In the genomic region with DNA sequence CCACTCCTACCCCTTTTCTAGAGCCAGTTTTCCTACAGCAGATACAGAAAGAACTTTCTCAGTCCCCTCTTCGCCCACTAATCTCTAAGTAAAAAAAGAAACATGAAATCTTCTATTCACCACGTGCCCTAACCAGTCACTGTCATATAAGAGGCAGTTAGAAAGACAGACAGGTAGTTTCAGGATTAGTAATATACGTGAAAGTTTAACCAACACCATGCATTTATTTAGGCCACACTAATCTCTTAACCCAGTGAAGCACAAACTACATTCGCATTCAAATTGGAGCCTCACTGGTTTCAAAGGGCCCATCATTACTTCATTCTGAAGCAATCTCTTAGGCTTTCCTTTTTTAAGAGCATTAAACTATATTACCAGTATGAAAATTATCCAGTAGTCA, we compare ENCODE assay signal across 1 cellular context.
TF ChIP-seq lines count a peak whose summit lies in the region.

No MANE protein-coding gene starts in this region.

TF ChIP-seq in GM12878, 131 proteins besides CTCF, POLR2A, EP300 and RAD21 (continued from another document and continues in another):
- TF ChIP-seq, protein P1, sequence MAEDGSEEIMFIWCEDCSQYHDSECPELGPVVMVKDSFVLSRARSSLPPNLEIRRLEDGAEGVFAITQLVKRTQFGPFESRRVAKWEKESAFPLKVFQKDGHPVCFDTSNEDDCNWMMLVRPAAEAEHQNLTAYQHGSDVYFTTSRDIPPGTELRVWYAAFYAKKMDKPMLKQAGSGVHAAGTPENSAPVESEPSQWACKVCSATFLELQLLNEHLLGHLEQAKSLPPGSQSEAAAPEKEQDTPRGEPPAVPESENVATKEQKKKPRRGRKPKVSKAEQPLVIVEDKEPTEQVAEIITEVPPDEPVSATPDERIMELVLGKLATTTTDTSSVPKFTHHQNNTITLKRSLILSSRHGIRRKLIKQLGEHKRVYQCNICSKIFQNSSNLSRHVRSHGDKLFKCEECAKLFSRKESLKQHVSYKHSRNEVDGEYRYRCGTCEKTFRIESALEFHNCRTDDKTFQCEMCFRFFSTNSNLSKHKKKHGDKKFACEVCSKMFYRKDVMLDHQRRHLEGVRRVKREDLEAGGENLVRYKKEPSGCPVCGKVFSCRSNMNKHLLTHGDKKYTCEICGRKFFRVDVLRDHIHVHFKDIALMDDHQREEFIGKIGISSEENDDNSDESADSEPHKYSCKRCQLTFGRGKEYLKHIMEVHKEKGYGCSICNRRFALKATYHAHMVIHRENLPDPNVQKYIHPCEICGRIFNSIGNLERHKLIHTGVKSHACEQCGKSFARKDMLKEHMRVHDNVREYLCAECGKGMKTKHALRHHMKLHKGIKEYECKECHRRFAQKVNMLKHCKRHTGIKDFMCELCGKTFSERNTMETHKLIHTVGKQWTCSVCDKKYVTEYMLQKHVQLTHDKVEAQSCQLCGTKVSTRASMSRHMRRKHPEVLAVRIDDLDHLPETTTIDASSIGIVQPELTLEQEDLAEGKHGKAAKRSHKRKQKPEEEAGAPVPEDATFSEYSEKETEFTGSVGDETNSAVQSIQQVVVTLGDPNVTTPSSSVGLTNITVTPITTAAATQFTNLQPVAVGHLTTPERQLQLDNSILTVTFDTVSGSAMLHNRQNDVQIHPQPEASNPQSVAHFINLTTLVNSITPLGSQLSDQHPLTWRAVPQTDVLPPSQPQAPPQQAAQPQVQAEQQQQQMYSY (CRISPR knock-in tag; IDR thresholded peaks at IDR 0.05): no peak
- TF ChIP-seq POU2F2 (IDR thresholded peaks at IDR 0.05; ENCODE audit: borderline replicate concordance, low read depth, low read length) (peak; percentile 85; the same call in 2 of the 3 replicates), FOS (IDR thresholded peaks at IDR 0.05; ENCODE audit: borderline replicate concordance, extremely low read depth, insufficient read length) (no peak), YBX1 (IDR thresholded peaks at IDR 0.05) (no peak), WRNIP1 (IDR thresholded peaks at IDR 0.05; ENCODE audit: borderline replicate concordance, low read depth, low read length) (no peak), IRF4 (IDR thresholded peaks at IDR 0.05; ENCODE audit: low read depth, low read length) (peak; percentile 92), CBX5 (IDR thresholded peaks at IDR 0.05; ENCODE audit: low read depth) (no peak), RB1 (IDR thresholded peaks at IDR 0.05; ENCODE audit: borderline replicate concordance) (no peak), MYC (IDR thresholded peaks at IDR 0.05; ENCODE audit: insufficient read depth, insufficient read length, insufficient replicate concordance, low read length, severe bottlenecking) (no peak), KAT2A (conservative IDR thresholded peaks at IDR 0.05; ENCODE audit: control insufficient read depth, low read depth, low read length) (no peak), HDAC6 (IDR thresholded peaks at IDR 0.05; ENCODE audit: unreplicated experiment) (no peak), BMI1 (IDR thresholded peaks at IDR 0.05; ENCODE audit: borderline replicate concordance) (no peak), PAX5 (IDR thresholded peaks at IDR 0.05; ENCODE audit: borderline replicate concordance, low read depth, low read length) (peak; percentile 81), KLF5 (IDR thresholded peaks at IDR 0.05; ENCODE audit: partially characterized antibody) (no peak), PML (IDR thresholded peaks at IDR 0.05; ENCODE audit: low read length) (0 out of 2 replicates have a peak, but pooled peaks have one; percentile 40), STAT3 (IDR thresholded peaks at IDR 0.05; ENCODE audit: low read depth, low read length) (no peak), ETV6 (conservative IDR thresholded peaks at IDR 0.05 in 1 of 2, IDR thresholded peaks at IDR 0.05 in 1 of 2; ENCODE audit: borderline replicate concordance in 1 of 2, low read depth in 1 of 2) (peak in 1 of 2 experiments; percentile 47; a peak in 1 of 4 replicates), NBN (IDR thresholded peaks at IDR 0.05) (peak; percentile 33; the same call in 1 of the 2 replicates), EED (IDR thresholded peaks at IDR 0.05; ENCODE audit: low read depth) (no peak), FOXK2 (IDR thresholded peaks at IDR 0.05) (no peak), POLR2AphosphoS2 (IDR thresholded peaks at IDR 0.05; ENCODE audit: low read depth, low read length) (no peak), RUNX3 (IDR thresholded peaks at IDR 0.05; ENCODE audit: low read length) (peak; percentile 92), NR2C1 (IDR thresholded peaks at IDR 0.05) (no peak), EZH2 (IDR thresholded peaks at IDR 0.05; ENCODE audit: borderline replicate concordance, control insufficient read depth, low read depth, low read length) (no peak), ASH2L (IDR thresholded peaks at IDR 0.05; ENCODE audit: borderline replicate concordance, low read depth) (0 out of 2 replicates have a peak, but pooled peaks have one; percentile 81), RCOR1 (conservative IDR thresholded peaks at IDR 0.05; ENCODE audit: low read depth, low read length) (0 out of 2 replicates have a peak, but pooled peaks have one; percentile 58), RAD51 (IDR thresholded peaks at IDR 0.05) (peak; percentile 93), MEF2B (IDR thresholded peaks at IDR 0.05; ENCODE audit: partially characterized antibody, poor library complexity, severe bottlenecking) (peak; percentile 74), ZNF274 (IDR thresholded peaks at IDR 0.05; ENCODE audit: insufficient read depth, insufficient read length) (no peak), JUNB (IDR thresholded peaks at IDR 0.05) (peak; percentile 94)
- TF ChIP-seq, protein P2, sequence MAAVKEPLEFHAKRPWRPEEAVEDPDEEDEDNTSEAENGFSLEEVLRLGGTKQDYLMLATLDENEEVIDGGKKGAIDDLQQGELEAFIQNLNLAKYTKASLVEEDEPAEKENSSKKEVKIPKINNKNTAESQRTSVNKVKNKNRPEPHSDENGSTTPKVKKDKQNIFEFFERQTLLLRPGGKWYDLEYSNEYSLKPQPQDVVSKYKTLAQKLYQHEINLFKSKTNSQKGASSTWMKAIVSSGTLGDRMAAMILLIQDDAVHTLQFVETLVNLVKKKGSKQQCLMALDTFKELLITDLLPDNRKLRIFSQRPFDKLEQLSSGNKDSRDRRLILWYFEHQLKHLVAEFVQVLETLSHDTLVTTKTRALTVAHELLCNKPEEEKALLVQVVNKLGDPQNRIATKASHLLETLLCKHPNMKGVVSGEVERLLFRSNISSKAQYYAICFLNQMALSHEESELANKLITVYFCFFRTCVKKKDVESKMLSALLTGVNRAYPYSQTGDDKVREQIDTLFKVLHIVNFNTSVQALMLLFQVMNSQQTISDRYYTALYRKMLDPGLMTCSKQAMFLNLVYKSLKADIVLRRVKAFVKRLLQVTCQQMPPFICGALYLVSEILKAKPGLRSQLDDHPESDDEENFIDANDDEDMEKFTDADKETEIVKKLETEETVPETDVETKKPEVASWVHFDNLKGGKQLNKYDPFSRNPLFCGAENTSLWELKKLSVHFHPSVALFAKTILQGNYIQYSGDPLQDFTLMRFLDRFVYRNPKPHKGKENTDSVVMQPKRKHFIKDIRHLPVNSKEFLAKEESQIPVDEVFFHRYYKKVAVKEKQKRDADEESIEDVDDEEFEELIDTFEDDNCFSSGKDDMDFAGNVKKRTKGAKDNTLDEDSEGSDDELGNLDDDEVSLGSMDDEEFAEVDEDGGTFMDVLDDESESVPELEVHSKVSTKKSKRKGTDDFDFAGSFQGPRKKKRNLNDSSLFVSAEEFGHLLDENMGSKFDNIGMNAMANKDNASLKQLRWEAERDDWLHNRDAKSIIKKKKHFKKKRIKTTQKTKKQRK (IDR thresholded peaks at IDR 0.05; ENCODE audit: low read depth, low read length): no peak
- TF ChIP-seq, protein P3, sequence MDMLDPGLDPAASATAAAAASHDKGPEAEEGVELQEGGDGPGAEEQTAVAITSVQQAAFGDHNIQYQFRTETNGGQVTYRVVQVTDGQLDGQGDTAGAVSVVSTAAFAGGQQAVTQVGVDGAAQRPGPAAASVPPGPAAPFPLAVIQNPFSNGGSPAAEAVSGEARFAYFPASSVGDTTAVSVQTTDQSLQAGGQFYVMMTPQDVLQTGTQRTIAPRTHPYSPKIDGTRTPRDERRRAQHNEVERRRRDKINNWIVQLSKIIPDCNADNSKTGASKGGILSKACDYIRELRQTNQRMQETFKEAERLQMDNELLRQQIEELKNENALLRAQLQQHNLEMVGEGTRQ (IDR thresholded peaks at IDR 0.05; ENCODE audit: borderline replicate concordance, low read depth, low read length): peak; percentile 62; the same call in 1 of the 2 replicates
- TF ChIP-seq, protein P4, sequence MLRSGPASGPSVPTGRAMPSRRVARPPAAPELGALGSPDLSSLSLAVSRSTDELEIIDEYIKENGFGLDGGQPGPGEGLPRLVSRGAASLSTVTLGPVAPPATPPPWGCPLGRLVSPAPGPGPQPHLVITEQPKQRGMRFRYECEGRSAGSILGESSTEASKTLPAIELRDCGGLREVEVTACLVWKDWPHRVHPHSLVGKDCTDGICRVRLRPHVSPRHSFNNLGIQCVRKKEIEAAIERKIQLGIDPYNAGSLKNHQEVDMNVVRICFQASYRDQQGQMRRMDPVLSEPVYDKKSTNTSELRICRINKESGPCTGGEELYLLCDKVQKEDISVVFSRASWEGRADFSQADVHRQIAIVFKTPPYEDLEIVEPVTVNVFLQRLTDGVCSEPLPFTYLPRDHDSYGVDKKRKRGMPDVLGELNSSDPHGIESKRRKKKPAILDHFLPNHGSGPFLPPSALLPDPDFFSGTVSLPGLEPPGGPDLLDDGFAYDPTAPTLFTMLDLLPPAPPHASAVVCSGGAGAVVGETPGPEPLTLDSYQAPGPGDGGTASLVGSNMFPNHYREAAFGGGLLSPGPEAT (IDR thresholded peaks at IDR 0.05; ENCODE audit: low read depth): no peak; the same call in none of the 2 replicates
- TF ChIP-seq, protein P5, sequence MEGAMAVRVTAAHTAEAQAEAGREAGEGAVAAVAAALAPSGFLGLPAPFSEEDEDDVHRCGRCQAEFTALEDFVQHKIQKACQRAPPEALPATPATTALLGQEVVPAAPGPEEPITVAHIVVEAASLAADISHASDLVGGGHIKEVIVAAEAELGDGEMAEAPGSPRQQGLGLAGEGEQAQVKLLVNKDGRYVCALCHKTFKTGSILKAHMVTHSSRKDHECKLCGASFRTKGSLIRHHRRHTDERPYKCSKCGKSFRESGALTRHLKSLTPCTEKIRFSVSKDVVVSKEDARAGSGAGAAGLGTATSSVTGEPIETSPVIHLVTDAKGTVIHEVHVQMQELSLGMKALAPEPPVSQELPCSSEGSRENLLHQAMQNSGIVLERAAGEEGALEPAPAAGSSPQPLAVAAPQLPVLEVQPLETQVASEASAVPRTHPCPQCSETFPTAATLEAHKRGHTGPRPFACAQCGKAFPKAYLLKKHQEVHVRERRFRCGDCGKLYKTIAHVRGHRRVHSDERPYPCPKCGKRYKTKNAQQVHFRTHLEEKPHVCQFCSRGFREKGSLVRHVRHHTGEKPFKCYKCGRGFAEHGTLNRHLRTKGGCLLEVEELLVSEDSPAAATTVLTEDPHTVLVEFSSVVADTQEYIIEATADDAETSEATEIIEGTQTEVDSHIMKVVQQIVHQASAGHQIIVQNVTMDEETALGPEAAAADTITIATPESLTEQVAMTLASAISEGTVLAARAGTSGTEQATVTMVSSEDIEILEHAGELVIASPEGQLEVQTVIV (IDR thresholded peaks at IDR 0.05; ENCODE audit: borderline replicate concordance, partially characterized antibody): no peak
- TF ChIP-seq, protein P6, sequence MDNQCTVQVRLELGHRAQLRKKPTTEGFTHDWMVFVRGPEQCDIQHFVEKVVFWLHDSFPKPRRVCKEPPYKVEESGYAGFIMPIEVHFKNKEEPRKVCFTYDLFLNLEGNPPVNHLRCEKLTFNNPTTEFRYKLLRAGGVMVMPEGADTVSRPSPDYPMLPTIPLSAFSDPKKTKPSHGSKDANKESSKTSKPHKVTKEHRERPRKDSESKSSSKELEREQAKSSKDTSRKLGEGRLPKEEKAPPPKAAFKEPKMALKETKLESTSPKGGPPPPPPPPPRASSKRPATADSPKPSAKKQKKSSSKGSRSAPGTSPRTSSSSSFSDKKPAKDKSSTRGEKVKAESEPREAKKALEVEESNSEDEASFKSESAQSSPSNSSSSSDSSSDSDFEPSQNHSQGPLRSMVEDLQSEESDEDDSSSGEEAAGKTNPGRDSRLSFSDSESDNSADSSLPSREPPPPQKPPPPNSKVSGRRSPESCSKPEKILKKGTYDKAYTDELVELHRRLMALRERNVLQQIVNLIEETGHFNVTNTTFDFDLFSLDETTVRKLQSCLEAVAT (IDR thresholded peaks at IDR 0.05): no peak
- TF ChIP-seq, protein P7, sequence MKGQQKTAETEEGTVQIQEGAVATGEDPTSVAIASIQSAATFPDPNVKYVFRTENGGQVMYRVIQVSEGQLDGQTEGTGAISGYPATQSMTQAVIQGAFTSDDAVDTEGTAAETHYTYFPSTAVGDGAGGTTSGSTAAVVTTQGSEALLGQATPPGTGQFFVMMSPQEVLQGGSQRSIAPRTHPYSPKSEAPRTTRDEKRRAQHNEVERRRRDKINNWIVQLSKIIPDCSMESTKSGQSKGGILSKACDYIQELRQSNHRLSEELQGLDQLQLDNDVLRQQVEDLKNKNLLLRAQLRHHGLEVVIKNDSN (IDR thresholded peaks at IDR 0.05; ENCODE audit: borderline replicate concordance, extremely low read length, insufficient read depth, low read depth, low read length): peak; percentile 34
- TF ChIP-seq, protein P8, sequence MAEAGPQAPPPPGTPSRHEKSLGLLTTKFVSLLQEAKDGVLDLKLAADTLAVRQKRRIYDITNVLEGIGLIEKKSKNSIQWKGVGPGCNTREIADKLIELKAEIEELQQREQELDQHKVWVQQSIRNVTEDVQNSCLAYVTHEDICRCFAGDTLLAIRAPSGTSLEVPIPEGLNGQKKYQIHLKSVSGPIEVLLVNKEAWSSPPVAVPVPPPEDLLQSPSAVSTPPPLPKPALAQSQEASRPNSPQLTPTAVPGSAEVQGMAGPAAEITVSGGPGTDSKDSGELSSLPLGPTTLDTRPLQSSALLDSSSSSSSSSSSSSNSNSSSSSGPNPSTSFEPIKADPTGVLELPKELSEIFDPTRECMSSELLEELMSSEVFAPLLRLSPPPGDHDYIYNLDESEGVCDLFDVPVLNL (IDR thresholded peaks at IDR 0.05; ENCODE audit: low read depth, low read length): no peak
- TF ChIP-seq, protein P9, sequence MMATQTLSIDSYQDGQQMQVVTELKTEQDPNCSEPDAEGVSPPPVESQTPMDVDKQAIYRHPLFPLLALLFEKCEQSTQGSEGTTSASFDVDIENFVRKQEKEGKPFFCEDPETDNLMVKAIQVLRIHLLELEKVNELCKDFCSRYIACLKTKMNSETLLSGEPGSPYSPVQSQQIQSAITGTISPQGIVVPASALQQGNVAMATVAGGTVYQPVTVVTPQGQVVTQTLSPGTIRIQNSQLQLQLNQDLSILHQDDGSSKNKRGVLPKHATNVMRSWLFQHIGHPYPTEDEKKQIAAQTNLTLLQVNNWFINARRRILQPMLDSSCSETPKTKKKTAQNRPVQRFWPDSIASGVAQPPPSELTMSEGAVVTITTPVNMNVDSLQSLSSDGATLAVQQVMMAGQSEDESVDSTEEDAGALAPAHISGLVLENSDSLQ (IDR thresholded peaks at IDR 0.05): peak; percentile 91
- TF ChIP-seq, protein P10, sequence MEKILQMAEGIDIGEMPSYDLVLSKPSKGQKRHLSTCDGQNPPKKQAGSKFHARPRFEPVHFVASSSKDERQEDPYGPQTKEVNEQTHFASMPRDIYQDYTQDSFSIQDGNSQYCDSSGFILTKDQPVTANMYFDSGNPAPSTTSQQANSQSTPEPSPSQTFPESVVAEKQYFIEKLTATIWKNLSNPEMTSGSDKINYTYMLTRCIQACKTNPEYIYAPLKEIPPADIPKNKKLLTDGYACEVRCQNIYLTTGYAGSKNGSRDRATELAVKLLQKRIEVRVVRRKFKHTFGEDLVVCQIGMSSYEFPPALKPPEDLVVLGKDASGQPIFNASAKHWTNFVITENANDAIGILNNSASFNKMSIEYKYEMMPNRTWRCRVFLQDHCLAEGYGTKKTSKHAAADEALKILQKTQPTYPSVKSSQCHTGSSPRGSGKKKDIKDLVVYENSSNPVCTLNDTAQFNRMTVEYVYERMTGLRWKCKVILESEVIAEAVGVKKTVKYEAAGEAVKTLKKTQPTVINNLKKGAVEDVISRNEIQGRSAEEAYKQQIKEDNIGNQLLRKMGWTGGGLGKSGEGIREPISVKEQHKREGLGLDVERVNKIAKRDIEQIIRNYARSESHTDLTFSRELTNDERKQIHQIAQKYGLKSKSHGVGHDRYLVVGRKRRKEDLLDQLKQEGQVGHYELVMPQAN (conservative IDR thresholded peaks at IDR 0.05): no peak
